ENCODE assay signal across 9 cellular contexts in the genomic region with DNA sequence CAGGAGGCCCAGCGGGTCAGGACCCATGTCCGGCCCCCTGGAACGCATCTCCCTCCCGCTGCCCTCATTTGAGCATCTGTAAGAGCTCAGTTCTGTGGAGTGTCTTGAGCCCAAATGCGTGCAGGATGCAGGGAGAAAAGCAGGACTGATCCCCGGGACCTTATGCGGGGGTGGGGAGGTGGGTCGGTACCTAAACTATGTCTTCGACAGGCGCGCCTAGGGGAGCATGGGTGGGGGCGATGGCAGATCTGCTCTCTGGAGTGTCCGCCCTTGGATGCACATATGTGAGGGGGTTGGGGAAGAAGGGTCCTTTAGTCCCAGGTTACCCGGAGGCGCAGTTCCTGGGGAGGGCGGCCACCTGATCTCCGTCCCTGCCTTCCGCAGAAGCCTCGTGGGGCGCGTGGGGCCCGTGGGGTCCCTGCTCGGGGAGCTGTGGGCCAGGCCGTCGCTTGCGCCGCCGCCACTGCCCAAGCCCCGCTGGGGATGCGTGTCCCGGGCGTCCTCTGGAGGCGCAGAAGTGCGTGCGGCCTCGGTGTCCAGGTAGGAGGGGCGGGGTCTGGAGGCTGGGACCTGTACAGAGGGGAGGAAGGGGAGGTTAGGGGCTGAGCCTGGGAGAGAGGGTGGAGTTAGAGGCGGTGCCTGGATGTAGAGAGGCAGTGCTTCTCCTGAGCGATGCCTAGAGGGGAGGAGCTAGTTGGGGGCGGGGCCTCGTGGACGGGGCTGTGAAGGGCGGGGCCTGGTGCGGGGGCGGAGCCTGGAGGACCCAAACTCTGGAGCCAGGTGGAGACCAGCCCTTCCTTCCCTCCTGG. TPM values are rescaled to one million over a fixed set of nuclear protein-coding genes. Genes with fewer than 3 reads are reported as not detected.
A peak's percentile ranks its signal among the peaks of the same experiment; 100 is the strongest.
DNase-seq lines count a peak whose midpoint lies in the region; ATAC-seq and TF ChIP-seq lines count a peak whose summit lies in the region.
"Had no signal": no experiment of that assay in that cellular context is flagged by ENCODE, and none has a peak within 500 bp of the region (broad histone marks: within the 10 kb centered on the region; RNA-seq: fewer than 3 reads in every experiment).

No MANE protein-coding gene starts in this region.

- H3K27ac ChIP-seq in Panc1 (ENCODE audit: low read length) (no peak overlapping the region), iPS-20b (ENCODE audit: low read length) (no peak overlapping the region)
- H3K27ac ChIP-seq: BLaER1 had no signal

- H3K9ac ChIP-seq in iPS-20b (ENCODE audit: low read depth, low read length), result no peak overlapping the region
- H3K9ac ChIP-seq: BLaER1 had no signal

- ATAC-seq in Panc1 (peak; percentile 53), GM21723 (IDR thresholded peaks at IDR 0.05; ENCODE audit: unreplicated experiment) (no peak)

- no peak for TF ChIP-seq CTCF in Panc1 (IDR thresholded peaks at IDR 0.05)

- H3K9me3 ChIP-seq in Panc1 (ENCODE audit: control insufficient read depth, insufficient read depth, low read depth, low read length) (no peaks in the 10 kb centered on the region), iPS-20b (ENCODE audit: insufficient read depth, low read depth, low read length) (no peaks in the 10 kb centered on the region)
- H3K9me3 ChIP-seq: BLaER1 had no signal

- DNase-seq in NCI-H1092 (lab: John Stamatoyannopoulos, UW) (peak; percentile 7), NCI-H1092 treated with DMSO at 0.1 percent for 48 hours (lab: John Stamatoyannopoulos, UW) (no peak), Panc1 (ENCODE audit: low read depth, low spot score) (no peak), SIG-M5 treated with dmso at 0.1 percent for 504 hours (lab: John Stamatoyannopoulos, UW; ENCODE audit: unreplicated experiment) (no peak)
- DNase-seq in activated naive CD4-positive, alpha-beta T cell treated with Interleukin-2 at 50 U/mL for 16 hours, result peak; percentile 76
- DNase-seq in stimulated activated CD4-positive, alpha-beta T cell treated with anti-CD3 and anti-CD28 coated beads, TNF-alpha, amount 100 ng/mL, for 4 hours (ENCODE audit: low read depth in 3 of 3), result peak; percentile 55 to 61 (median 59)

- intact Hi-C loops in Panc1 (cut with micrococcal nuclease; ENCODE audit: unreplicated experiment), result no loop called here

- CTCF ChIA-PET in Panc1 (lab: Charles Lee), result no interaction called here

- in situ Hi-C loops in Panc1 (cut with HindIII; ENCODE audit: low pct_unique_long_range_greater_than_20kb, low sequenced_read_pairs), result no loop called here

- no peaks in the 10 kb centered on the region for H3K27me3 ChIP-seq in Panc1 (ENCODE audit: control insufficient read depth, insufficient read depth, low read length)
- peaks cover 45% of the 10 kb centered on the region for H3K27me3 ChIP-seq in iPS-20b (ENCODE audit: insufficient read depth, low read length)

- H3K4me3 ChIP-seq in Panc1 (ENCODE audit: low read depth in 2 of 2, low read length in 2 of 2), result no peak overlapping the region
- peak overlapping the region; percentile 61; the same call in 1 of the 2 replicates for H3K4me3 ChIP-seq in iPS-20b (ENCODE audit: low read length)
- H3K4me3 ChIP-seq: BLaER1 had no signal

- POLR2A ChIA-PET in Panc1 (lab: Charles Lee), result no interaction called here

- H3K36me3 ChIP-seq in Panc1 (ENCODE audit: control insufficient read depth, insufficient read depth, low read length) (no peaks in the 10 kb centered on the region), iPS-20b (ENCODE audit: insufficient read depth, low read depth, low read length) (no peaks in the 10 kb centered on the region)

- H3K4me1 ChIP-seq in Panc1 (ENCODE audit: control insufficient read depth, insufficient read depth, low read length) (no peaks in the 10 kb centered on the region), iPS-20b (ENCODE audit: insufficient read depth, low read length) (no peaks in the 10 kb centered on the region)

- no TSS peak for BruUV-seq in Panc1 (replicated peaks; lab: Mats Ljungman, UMichigan)

RNA-seq across cellular contexts. Expression of a gene that starts 2.8 kb away (rescaled TPM):
- total RNA-seq in Panc1 (2021; ENCODE audit: unreplicated experiment), result 0.46 TPM
- 0.78 TPM for polyA plus RNA-seq in Panc1 (2012; ENCODE audit: insufficient read length)

RNA-seq across cellular contexts. Expression of a gene that starts 12.2 kb away (rescaled TPM):
- total RNA-seq in Panc1 (2021; ENCODE audit: unreplicated experiment), result 6.1 TPM
- 4.7 TPM for polyA plus RNA-seq in Panc1 (2012; ENCODE audit: insufficient read length)

RNA-seq across cellular contexts. Expression of a gene that starts 24.9 kb away (rescaled TPM):
- 287 TPM for total RNA-seq in Panc1 (2021; ENCODE audit: unreplicated experiment)
- 549 TPM for polyA plus RNA-seq in Panc1 (2012; ENCODE audit: insufficient read length)

RNA-seq across cellular contexts. Expression of a gene that starts 25.6 kb away (rescaled TPM):
- total RNA-seq in Panc1 (2021; ENCODE audit: unreplicated experiment), result 1.8 TPM
- 4.2 TPM for polyA plus RNA-seq in Panc1 (2012; ENCODE audit: insufficient read length)

Comparison
In these comparisons a context has a peak if more than half of its experiments do, and no peak if none do; other contexts are left out.
1. DNase-seq: peak in NCI-H1092 (single experiment), activated naive CD4-positive, alpha-beta T cell treated with Interleukin-2 at 50 U/mL for 16 hours (single experiment) and stimulated activated CD4-positive, alpha-beta T cell treated with anti-CD3 and anti-CD28 coated beads, TNF-alpha, amount 100 ng/mL, for 4 hours (3 of 3); none in NCI-H1092 treated with DMSO at 0.1 percent for 48 hours (single experiment), Panc1 (single experiment) and SIG-M5 treated with dmso at 0.1 percent for 504 hours (single experiment).